Comparison of ENCODE assay signal across 7 cellular contexts in the genomic region with DNA sequence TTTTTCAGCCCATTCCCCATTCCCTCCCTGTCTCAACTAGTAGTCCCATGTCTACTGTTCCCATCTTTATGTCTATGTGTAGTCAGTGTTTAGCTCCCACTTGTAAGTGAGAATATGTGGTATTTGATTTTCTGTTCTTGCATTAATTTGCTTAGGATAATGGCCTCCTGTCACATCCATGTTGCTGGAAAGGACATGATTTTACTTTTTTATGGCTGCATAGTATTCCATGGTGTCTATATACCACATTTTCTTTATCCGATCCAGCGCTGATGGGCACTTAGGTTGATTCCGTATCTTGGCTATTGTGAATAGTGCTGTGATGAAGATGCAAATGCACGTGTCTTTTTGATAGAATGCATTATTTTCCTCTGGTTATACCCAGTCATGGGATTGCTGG.
"Had no signal": no experiment of that assay in that cellular context is flagged by ENCODE, and none has a peak within 500 bp of the region (broad histone marks: within the 10 kb centered on the region; RNA-seq: fewer than 3 reads in every experiment).

No MANE protein-coding gene starts in this region.

- FAIRE-seq: H54, HTR-8/SVneo had no signal

- H3K9me3 Mint-ChIP-seq: H9 had no signal

- H3K9ac ChIP-seq: GM23248, KMS-11 had no signal

- H3K4me3 ChIP-seq: GM23248 had no signal

- H2AFZ ChIP-seq: GM23248 had no signal

- DNase-seq: GOT3, H9, KBM-7 had no signal

- H3K27ac ChIP-seq: GM23248, KMS-11 had no signal

- H3K27ac Mint-ChIP-seq: H9 had no signal

- H3K4me3 Mint-ChIP-seq: H9 had no signal

- H3K4me2 ChIP-seq: KMS-11 had no signal
